Comparison of ENCODE assay signal across 18 cellular contexts in the genomic region with DNA sequence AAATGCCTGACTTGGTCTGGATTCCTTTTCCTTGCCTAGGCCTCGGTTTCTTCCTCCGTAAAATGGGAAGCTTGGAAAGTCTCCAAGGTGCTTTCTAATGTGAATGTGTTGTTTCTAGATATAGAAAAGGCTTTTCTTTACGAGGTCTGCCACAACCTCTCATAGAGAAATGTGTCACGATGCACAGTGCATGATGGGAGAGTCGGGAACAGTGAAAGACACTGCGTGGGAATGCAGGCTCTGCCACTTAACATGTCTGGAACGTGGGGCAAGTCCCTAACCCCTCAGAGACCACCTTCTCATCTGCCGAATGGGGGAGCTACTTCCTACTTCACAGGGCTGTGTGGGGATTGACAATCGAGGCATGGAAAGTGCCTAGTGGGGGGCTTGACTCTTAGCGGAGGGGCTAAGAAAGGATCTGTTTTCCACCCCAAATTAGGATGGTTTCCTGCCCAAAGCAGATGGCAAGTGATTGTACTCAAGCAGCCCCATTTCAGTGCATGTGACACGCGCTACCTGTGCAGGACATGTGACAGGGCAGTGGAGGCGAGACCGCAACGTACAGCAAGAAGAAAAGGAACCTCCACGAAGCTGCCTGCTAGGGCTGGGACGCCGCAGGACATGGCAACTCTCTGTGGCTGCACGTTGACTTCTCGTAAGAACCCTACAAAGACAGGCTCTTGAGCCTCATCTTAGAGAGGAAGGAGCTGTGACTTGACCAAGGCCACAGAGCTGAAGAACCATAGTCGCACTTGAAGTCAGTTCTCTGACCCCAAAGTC.
"Had no signal": no experiment of that assay in that cellular context is flagged by ENCODE, and none has a peak within 500 bp of the region (broad histone marks: within the 10 kb centered on the region; RNA-seq: fewer than 3 reads in every experiment).

No MANE protein-coding gene starts in this region.

- DNase-seq: effector memory CD8-positive, alpha-beta T cell; gastrocnemius medialis; islet precursor cell; left lung; mesenchymal stem cell; midbrain; ovary; right cardiac atrium; stimulated activated CD4-positive, alpha-beta T cell treated with anti-CD3 and anti-CD28 coated beads, Interleukin-4, amount 100 ng/mL, for 1 hour; stimulated activated CD8-positive, alpha-beta memory T cell treated with anti-CD3 and anti-CD28 coated beads, Interleukin-4, amount 100 ng/mL, for 48 hours; stimulated activated naive CD8-positive, alpha-beta T cell treated with anti-CD3 and anti-CD28 coated beads, Interleukin-15, Interleukin-2, amounts not matched to agents 100 U/mL and 50 U/mL, for 24 hours; tibial artery; upper lobe of left lung; uterus had no signal

- H3K9me3 Mint-ChIP-seq: dendritic cell treated with granulocyte-macrophage colony-stimulating factor and Interleukin-4, amounts not matched to agents 40 ng/mL and 50 ng/mL, for 4 days; effector memory CD8-positive, alpha-beta T cell; natural killer cell treated with Interleukin-12 subunit alpha and Interleukin-12 subunit beta and Interleukin-15 and Interleukin-18, amount 100 ng/mL, for 72 hours; stimulated activated effector memory CD8-positive, alpha-beta T cell treated with anti-CD3 and anti-CD28 coated beads, Interleukin-12 subunit alpha, Interleukin-12 subunit beta, amount 100 ng/mL, for 72 hours had no signal

- H3K36me3 Mint-ChIP-seq: natural killer cell treated with Interleukin-12 subunit alpha and Interleukin-12 subunit beta and Interleukin-15 and Interleukin-18, amount 100 ng/mL, for 72 hours; stimulated activated effector memory CD8-positive, alpha-beta T cell treated with anti-CD3 and anti-CD28 coated beads, Interleukin-12 subunit alpha, Interleukin-12 subunit beta, amount 100 ng/mL, for 72 hours had no signal

- H3K4me3 Mint-ChIP-seq: dendritic cell treated with granulocyte-macrophage colony-stimulating factor and Interleukin-4, amounts not matched to agents 40 ng/mL and 50 ng/mL, for 4 days; effector memory CD8-positive, alpha-beta T cell; natural killer cell treated with Interleukin-12 subunit alpha and Interleukin-12 subunit beta and Interleukin-15 and Interleukin-18, amount 100 ng/mL, for 72 hours; stimulated activated effector memory CD8-positive, alpha-beta T cell treated with anti-CD3 and anti-CD28 coated beads, Interleukin-12 subunit alpha, Interleukin-12 subunit beta, amount 100 ng/mL, for 72 hours had no signal

- H3K27ac Mint-ChIP-seq: dendritic cell treated with granulocyte-macrophage colony-stimulating factor and Interleukin-4, amounts not matched to agents 40 ng/mL and 50 ng/mL, for 4 days; effector memory CD8-positive, alpha-beta T cell; natural killer cell treated with Interleukin-12 subunit alpha and Interleukin-12 subunit beta and Interleukin-15 and Interleukin-18, amount 100 ng/mL, for 72 hours; progenitor cell of endocrine pancreas; stimulated activated effector memory CD8-positive, alpha-beta T cell treated with anti-CD3 and anti-CD28 coated beads, Interleukin-12 subunit alpha, Interleukin-12 subunit beta, amount 100 ng/mL, for 72 hours had no signal

- H3K27me3 Mint-ChIP-seq: dendritic cell treated with granulocyte-macrophage colony-stimulating factor and Interleukin-4, amounts not matched to agents 40 ng/mL and 50 ng/mL, for 4 days; effector memory CD8-positive, alpha-beta T cell; natural killer cell treated with Interleukin-12 subunit alpha and Interleukin-12 subunit beta and Interleukin-15 and Interleukin-18, amount 100 ng/mL, for 72 hours had no signal

- H3K4me1 Mint-ChIP-seq: stimulated activated effector memory CD8-positive, alpha-beta T cell treated with anti-CD3 and anti-CD28 coated beads, Interleukin-12 subunit alpha, Interleukin-12 subunit beta, amount 100 ng/mL, for 72 hours had no signal

- ATAC-seq: effector memory CD8-positive, alpha-beta T cell; left lung; natural killer cell treated with Interleukin-12 subunit alpha and Interleukin-12 subunit beta and Interleukin-15 and Interleukin-18, amount 100 ng/mL, for 72 hours; stimulated activated effector memory CD8-positive, alpha-beta T cell treated with anti-CD3 and anti-CD28 coated beads, Interleukin-12 subunit alpha, Interleukin-12 subunit beta, amount 100 ng/mL, for 72 hours; stimulated activated naive CD8-positive, alpha-beta T cell treated with anti-CD3 and anti-CD28 coated beads, Interleukin-15, Interleukin-2, amounts not matched to agents 100 U/mL and 50 U/mL, for 24 hours had no signal
